9 cellular contexts compared by ENCODE assay signal in genomic region chr4:169098054-169098896, GRCh38.
DNase-seq lines count a peak whose midpoint lies in the region; ATAC-seq and TF ChIP-seq lines count a peak whose summit lies in the region.
"Had no signal": no experiment of that assay in that cellular context is flagged by ENCODE, and none has a peak within 500 bp of the region (broad histone marks: within the 10 kb centered on the region; RNA-seq: fewer than 3 reads in every experiment).

No MANE protein-coding gene starts in this region.

- H3K4me2 ChIP-seq in OCI-LY3 (ENCODE audit: low read length) = peak overlapping the region; percentile 65

- ATAC-seq in GM18867 (IDR thresholded peaks at IDR 0.05; ENCODE audit: unreplicated experiment) (peak; percentile 62), HG02642 (IDR thresholded peaks at IDR 0.05; ENCODE audit: poor library complexity, unreplicated experiment) (peak; percentile 51)

- H3K9me3 Mint-ChIP-seq in nephron = no peaks in the 10 kb centered on the region

- peak overlapping the region; percentile 76 for H3K27ac ChIP-seq in OCI-LY3 (ENCODE audit: low read length)
- H3K27ac ChIP-seq in substantia nigra (ENCODE audit: low read depth, low read length, poor library complexity, severe bottlenecking) = no peak overlapping the region

- peaks cover 15% of the 10 kb centered on the region; the same call in 1 of the 2 replicates for H4K20me1 ChIP-seq in OCI-LY3 (ENCODE audit: insufficient read depth, low read length)

- H3K27ac Mint-ChIP-seq in nephron = peak overlapping the region; percentile 48 to 78 (median 72)

- peaks cover 2% of the 10 kb centered on the region; the same call in 1 of the 2 replicates for H3K9me3 ChIP-seq in OCI-LY3 (ENCODE audit: insufficient read depth, low read length)

- peaks cover 3% of the 10 kb centered on the region for H3K36me3 ChIP-seq in OCI-LY3 (replicated peaks; ENCODE audit: low read depth, low read length)

- H3K27me3 ChIP-seq in OCI-LY3 (ENCODE audit: low read depth, low read length) = peaks cover 35% of the 10 kb centered on the region

- no peaks in the 10 kb centered on the region for H3K27me3 Mint-ChIP-seq in nephron (ENCODE audit: low read depth)

- H3K4me3 ChIP-seq in OCI-LY3 (ENCODE audit: low read length) = peak overlapping the region; percentile 18

- no peaks in the 10 kb centered on the region for H3K79me2 ChIP-seq in OCI-LY3 (ENCODE audit: low read length)

- peaks cover 80% of the 10 kb centered on the region for H3K4me1 ChIP-seq in OCI-LY3 (ENCODE audit: low read length)

- peak overlapping the region; percentile 0; the same call in 1 of the 2 replicates for H3K9ac ChIP-seq in OCI-LY3 (ENCODE audit: low read length)

- no peak overlapping the region for H2AFZ ChIP-seq in OCI-LY3 (ENCODE audit: low read depth, low read length)

- TF ChIP-seq CTCF in OCI-LY3 (IDR thresholded peaks at IDR 0.05; ENCODE audit: low read depth, low read length) (no peak), nephron (IDR thresholded peaks at IDR 0.05; ENCODE audit: unreplicated experiment in 3 of 3) (no peak)

- peaks cover 40% of the 10 kb centered on the region for H3K4me1 Mint-ChIP-seq in nephron

- H3K4me3 Mint-ChIP-seq in nephron = no peak overlapping the region

- DNase-seq in substantia nigra (lab: John Stamatoyannopoulos, UW) (no peak), globus pallidus (ENCODE audit: low spot score) (no peak), G401 (ENCODE audit: low spot score) (no peak), NCI-H1092 treated with DMSO at 0.1 percent for 48 hours (lab: John Stamatoyannopoulos, UW) (no peak)
- DNase-seq: midbrain had no signal

- in situ Hi-C loops in G401 (cut with HindIII; ENCODE audit: low sequenced_read_pairs) = no loop called here

- peaks cover 61% of the 10 kb centered on the region for H3K36me3 Mint-ChIP-seq in nephron (ENCODE audit: low read depth)
